1 cellular context compared by ENCODE assay signal in the genomic region with DNA sequence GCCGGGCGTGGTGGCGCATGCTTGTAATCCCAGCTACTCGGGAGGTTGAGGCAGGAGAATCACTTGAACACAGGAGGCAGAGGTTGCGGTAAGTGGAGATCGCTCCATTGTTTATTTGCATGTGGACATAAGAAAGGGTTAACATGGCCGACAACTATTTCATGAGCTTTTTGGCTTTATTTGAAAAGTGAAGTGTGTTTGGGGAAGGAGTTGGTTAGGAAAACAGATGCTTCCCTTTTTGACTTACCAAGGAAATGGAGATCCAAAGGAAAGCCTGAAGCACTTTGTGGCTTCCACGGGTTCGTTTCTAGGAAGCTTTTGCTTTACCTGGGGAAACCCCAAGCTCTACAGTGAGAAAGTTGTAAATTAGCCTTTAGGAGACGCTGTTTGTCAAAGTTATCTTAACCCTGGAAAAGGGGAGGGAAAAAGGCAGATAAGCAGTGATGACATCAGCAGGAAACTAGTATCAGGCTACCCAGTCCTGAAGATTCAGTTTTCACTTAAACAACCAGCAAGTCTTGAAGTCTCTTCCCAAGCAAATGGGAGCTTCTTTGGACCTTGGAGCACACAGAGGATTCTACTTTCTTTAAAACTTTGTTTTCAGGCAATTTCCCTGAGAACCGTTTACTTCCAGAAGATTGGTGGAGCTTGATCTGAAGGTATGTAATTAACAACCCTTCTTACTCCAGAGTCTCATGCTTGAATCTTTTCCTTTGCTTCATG.
TF ChIP-seq lines count a peak whose summit lies in the region.

A gene with protein sequence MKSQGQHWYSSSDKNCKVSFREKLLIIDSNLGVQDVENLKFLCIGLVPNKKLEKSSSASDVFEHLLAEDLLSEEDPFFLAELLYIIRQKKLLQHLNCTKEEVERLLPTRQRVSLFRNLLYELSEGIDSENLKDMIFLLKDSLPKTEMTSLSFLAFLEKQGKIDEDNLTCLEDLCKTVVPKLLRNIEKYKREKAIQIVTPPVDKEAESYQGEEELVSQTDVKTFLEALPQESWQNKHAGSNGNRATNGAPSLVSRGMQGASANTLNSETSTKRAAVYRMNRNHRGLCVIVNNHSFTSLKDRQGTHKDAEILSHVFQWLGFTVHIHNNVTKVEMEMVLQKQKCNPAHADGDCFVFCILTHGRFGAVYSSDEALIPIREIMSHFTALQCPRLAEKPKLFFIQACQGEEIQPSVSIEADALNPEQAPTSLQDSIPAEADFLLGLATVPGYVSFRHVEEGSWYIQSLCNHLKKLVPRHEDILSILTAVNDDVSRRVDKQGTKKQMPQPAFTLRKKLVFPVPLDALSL (plus strand): TSS at position 492 of the 723 bp plus-strand sequence. CDS start 2,637 bp downstream, outside the sequence.

TF ChIP-seq in HepG2, 621 proteins besides CTCF, POLR2A, EP300 and RAD21 (continued from another document and continues in another):
- TF ChIP-seq SETDB1 (CRISPR knock-in tag; IDR thresholded peaks at IDR 0.05; ENCODE audit: borderline replicate concordance) (no peak), SUZ12 (IDR thresholded peaks at IDR 0.05; ENCODE audit: low read depth, low read length) (no peak), ZBTB49 (CRISPR knock-in tag; IDR thresholded peaks at IDR 0.05; ENCODE audit: borderline replicate concordance) (no peak), ELF4 (CRISPR knock-in tag; IDR thresholded peaks at IDR 0.05; ENCODE audit: borderline replicate concordance) (peak; percentile 77; the same call in 1 of the 2 replicates), CREBL2 (CRISPR knock-in tag; IDR thresholded peaks at IDR 0.05; ENCODE audit: borderline replicate concordance) (peak; percentile 42; the same call in 1 of the 2 replicates), ZNF350 (CRISPR knock-in tag; IDR thresholded peaks at IDR 0.05; ENCODE audit: borderline replicate concordance, low read depth) (0 out of 2 replicates have a peak, but pooled peaks have one; percentile 48), HNRNPH1 (optimal IDR thresholded peaks at IDR 0.05; ENCODE audit: low read depth, low read length) (no peak), ZNF740 (CRISPR knock-in tag; IDR thresholded peaks at IDR 0.05) (no peak), IKZF4 (CRISPR knock-in tag; IDR thresholded peaks at IDR 0.05; ENCODE audit: borderline replicate concordance, low read depth, not compliant biosample characterization) (no peak), HNF1B (CRISPR knock-in tag; IDR thresholded peaks at IDR 0.05) (peak; percentile 73), SKI (IDR thresholded peaks at IDR 0.05; ENCODE audit: partially characterized antibody) (no peak), ZNF136 (CRISPR knock-in tag; IDR thresholded peaks at IDR 0.05; ENCODE audit: low read depth) (peak; percentile 24; the same call in 1 of the 2 replicates), RFX1 (IDR thresholded peaks at IDR 0.05) (no peak), HBP1 (CRISPR knock-in tag; IDR thresholded peaks at IDR 0.05; ENCODE audit: low read depth) (peak; percentile 34; the same call in 1 of the 2 replicates), ZNF567 (CRISPR knock-in tag; IDR thresholded peaks at IDR 0.05; ENCODE audit: borderline replicate concordance) (no peak), HOXA9 (CRISPR knock-in tag; IDR thresholded peaks at IDR 0.05; ENCODE audit: borderline replicate concordance) (no peak), SAP130 (CRISPR knock-in tag; IDR thresholded peaks at IDR 0.05; ENCODE audit: low read depth) (peak; percentile 95), ZNF17 (CRISPR knock-in tag; IDR thresholded peaks at IDR 0.05) (no peak), BRCA1 (CRISPR knock-in tag; IDR thresholded peaks at IDR 0.05) (0 out of 2 replicates have a peak, but pooled peaks have one; percentile 42), HES4 (CRISPR knock-in tag; IDR thresholded peaks at IDR 0.05; ENCODE audit: borderline replicate concordance) (no peak), SAFB2 (CRISPR knock-in tag; IDR thresholded peaks at IDR 0.05; ENCODE audit: borderline replicate concordance, low read depth) (no peak), ZNF34 (CRISPR knock-in tag; IDR thresholded peaks at IDR 0.05; ENCODE audit: borderline replicate concordance) (no peak), KAT2B (IDR thresholded peaks at IDR 0.05; ENCODE audit: borderline replicate concordance, low read depth, low read length) (no peak), HIVEP1 (CRISPR knock-in tag; IDR thresholded peaks at IDR 0.05) (peak; percentile 66; the same call in 1 of the 2 replicates), CENPBD1 (CRISPR knock-in tag; IDR thresholded peaks at IDR 0.05; ENCODE audit: borderline replicate concordance, low read depth) (no peak), ZSCAN25 (CRISPR knock-in tag; IDR thresholded peaks at IDR 0.05) (0 out of 2 replicates have a peak, but pooled peaks have one; percentile 54), NPAS2 (CRISPR knock-in tag; IDR thresholded peaks at IDR 0.05; ENCODE audit: borderline replicate concordance) (no peak), TEAD2 (CRISPR knock-in tag; IDR thresholded peaks at IDR 0.05) (no peak), PCBP1 (IDR thresholded peaks at IDR 0.05; ENCODE audit: borderline replicate concordance, low read depth, low read length) (no peak), KMT2A (CRISPR knock-in tag; IDR thresholded peaks at IDR 0.05) (peak; percentile 85; the same call in 1 of the 2 replicates), RBFOX2 (IDR thresholded peaks at IDR 0.05; ENCODE audit: low read depth, low read length) (peak; percentile 54; the same call in 1 of the 2 replicates), JARID2 (CRISPR knock-in tag; IDR thresholded peaks at IDR 0.05; ENCODE audit: insufficient replicate concordance) (no peak), KLF9 (CRISPR knock-in tag; IDR thresholded peaks at IDR 0.05; ENCODE audit: low read depth) (0 out of 2 replicates have a peak, but pooled peaks have one; percentile 37), ZFP90 (CRISPR knock-in tag; IDR thresholded peaks at IDR 0.05; ENCODE audit: borderline replicate concordance) (0 out of 2 replicates have a peak, but pooled peaks have one; percentile 24), PRDM4 (CRISPR knock-in tag; IDR thresholded peaks at IDR 0.05; ENCODE audit: borderline replicate concordance) (no peak)
- TF ChIP-seq, protein P1, sequence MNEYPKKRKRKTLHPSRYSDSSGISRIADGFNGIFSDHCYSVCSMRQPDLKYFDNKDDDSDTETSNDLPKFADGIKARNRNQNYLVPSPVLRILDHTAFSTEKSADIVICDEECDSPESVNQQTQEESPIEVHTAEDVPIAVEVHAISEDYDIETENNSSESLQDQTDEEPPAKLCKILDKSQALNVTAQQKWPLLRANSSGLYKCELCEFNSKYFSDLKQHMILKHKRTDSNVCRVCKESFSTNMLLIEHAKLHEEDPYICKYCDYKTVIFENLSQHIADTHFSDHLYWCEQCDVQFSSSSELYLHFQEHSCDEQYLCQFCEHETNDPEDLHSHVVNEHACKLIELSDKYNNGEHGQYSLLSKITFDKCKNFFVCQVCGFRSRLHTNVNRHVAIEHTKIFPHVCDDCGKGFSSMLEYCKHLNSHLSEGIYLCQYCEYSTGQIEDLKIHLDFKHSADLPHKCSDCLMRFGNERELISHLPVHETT (CRISPR knock-in tag; conservative IDR thresholded peaks at IDR 0.05) = no peak; the same call in 1 of the 2 replicates
- TF ChIP-seq, protein P2, sequence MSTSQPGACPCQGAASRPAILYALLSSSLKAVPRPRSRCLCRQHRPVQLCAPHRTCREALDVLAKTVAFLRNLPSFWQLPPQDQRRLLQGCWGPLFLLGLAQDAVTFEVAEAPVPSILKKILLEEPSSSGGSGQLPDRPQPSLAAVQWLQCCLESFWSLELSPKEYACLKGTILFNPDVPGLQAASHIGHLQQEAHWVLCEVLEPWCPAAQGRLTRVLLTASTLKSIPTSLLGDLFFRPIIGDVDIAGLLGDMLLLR (CRISPR knock-in tag; IDR thresholded peaks at IDR 0.05) = no peak
- TF ChIP-seq, protein P3, sequence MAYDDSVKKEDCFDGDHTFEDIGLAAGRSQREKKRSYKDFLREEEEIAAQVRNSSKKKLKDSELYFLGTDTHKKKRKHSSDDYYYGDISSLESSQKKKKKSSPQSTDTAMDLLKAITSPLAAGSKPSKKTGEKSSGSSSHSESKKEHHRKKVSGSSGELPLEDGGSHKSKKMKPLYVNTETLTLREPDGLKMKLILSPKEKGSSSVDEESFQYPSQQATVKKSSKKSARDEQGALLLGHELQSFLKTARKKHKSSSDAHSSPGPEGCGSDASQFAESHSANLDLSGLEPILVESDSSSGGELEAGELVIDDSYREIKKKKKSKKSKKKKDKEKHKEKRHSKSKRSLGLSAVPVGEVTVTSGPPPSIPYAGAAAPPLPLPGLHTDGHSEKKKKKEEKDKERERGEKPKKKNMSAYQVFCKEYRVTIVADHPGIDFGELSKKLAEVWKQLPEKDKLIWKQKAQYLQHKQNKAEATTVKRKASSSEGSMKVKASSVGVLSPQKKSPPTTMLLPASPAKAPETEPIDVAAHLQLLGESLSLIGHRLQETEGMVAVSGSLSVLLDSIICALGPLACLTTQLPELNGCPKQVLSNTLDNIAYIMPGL (CRISPR knock-in tag; IDR thresholded peaks at IDR 0.05; ENCODE audit: borderline replicate concordance in 1 of 2, low read depth in 1 of 2) = peak; percentile 96 to 97
